Comparison of ENCODE assay signal across 9 cellular contexts in genomic region chr12:41026151-41026550, GRCh38.
"Had no signal": no experiment of that assay in that cellular context is flagged by ENCODE, and none has a peak within 500 bp of the region (broad histone marks: within the 10 kb centered on the region; RNA-seq: fewer than 3 reads in every experiment).

No MANE protein-coding gene starts in this region.

- H2AFZ ChIP-seq: GM23248 had no signal

- FAIRE-seq: HTR-8/SVneo had no signal

- H3K36me3 ChIP-seq: HAP-1 had no signal

- H3K4me3 ChIP-seq: GM23248, HAP-1 had no signal

- ATAC-seq: HCT116 had no signal

- H3K27ac Mint-ChIP-seq: HFFc6 had no signal

- H3K4me2 ChIP-seq: KMS-11 had no signal

- H3K4me1 ChIP-seq: HAP-1 had no signal

- H3K27ac ChIP-seq: GM23248, KMS-11 had no signal

- H3K9ac ChIP-seq: GM23248, KMS-11 had no signal

- DNase-seq: GM23248, GOT3, H7, HFFc6, KBM-7 had no signal

- H3K9me3 ChIP-seq: HAP-1 had no signal

- H3K4me3 Mint-ChIP-seq: HFFc6 had no signal
